In genomic region chr14:26941521-26941920, GRCh38 we compare ENCODE assay signal across 30 cellular contexts.
"Had no signal": no experiment of that assay in that cellular context is flagged by ENCODE, and none has a peak within 500 bp of the region (broad histone marks: within the 10 kb centered on the region; RNA-seq: fewer than 3 reads in every experiment).

No MANE protein-coding gene starts in this region.

- ATAC-seq: activated T-cell treated with anti-CD3 and anti-CD28 coated beads, Interleukin-2, amount 50 U/mL, for 72 hours; esophagus mucosa; T-helper 17 cell had no signal

- FAIRE-seq: astrocyte, bronchial epithelial cell, frontal cortex had no signal

- H3K36me3 ChIP-seq: brain microvascular endothelial cell, WERI-Rb-1 had no signal

- H3K4me3 ChIP-seq: coronary artery, dorsolateral prefrontal cortex had no signal

- DNase-seq: activated CD4-positive, alpha-beta memory T cell treated with anti-CD3 and anti-CD28 coated beads, Interleukin-2, amount 10 ng/mL, durations not matched to agents 7 days and 5 days; activated CD4-positive, alpha-beta T cell treated with anti-CD3 and anti-CD28 coated beads for 1 hour; activated CD4-positive, alpha-beta T cell treated with anti-CD3 and anti-CD28 coated beads for 4 hours; activated CD4-positive, alpha-beta T cell treated with anti-CD3 and anti-CD28 coated beads, Interleukin-2, amount 10 ng/mL, durations not matched to agents 7 days and 5 days; activated CD4-positive, alpha-beta T cell treated with anti-CD3 and anti-CD28 coated beads, Interleukin-2, amount 50 U/mL, for 4 hours; activated CD4-positive, CD25-positive, alpha-beta regulatory T cell; activated CD8-positive, alpha-beta memory T cell treated with anti-CD3 and anti-CD28 coated beads, Interleukin-2, amount 50 U/mL, for 48 hours; activated gamma-delta T cell; activated naive CD4-positive, alpha-beta T cell; activated naive CD4-positive, alpha-beta T cell treated with anti-CD3 and anti-CD28 coated beads, Interleukin-2, amount 50 U/mL, for 16 hours; activated T-cell treated with anti-CD3 and anti-CD28 coated beads for 4 hours; activated T-cell treated with anti-CD3 and anti-CD28 coated beads, Interleukin-2, amount 50 U/mL, for 24 hours; activated T-cell treated with anti-CD3 and anti-CD28 coated beads, Interleukin-2, amount 50 U/mL, for 72 hours; amniotic stem cell; anterior cingulate cortex; brain microvascular endothelial cell; dorsolateral prefrontal cortex; effector memory CD4-positive, alpha-beta T cell; endodermal cell; foreskin fibroblast; head of caudate nucleus; T-helper 1 cell; T-helper 17 cell; T1000; WERI-Rb-1 had no signal

- H3K27me3 ChIP-seq: brain microvascular endothelial cell, dorsolateral prefrontal cortex had no signal

- H3K27ac ChIP-seq: brain microvascular endothelial cell, coronary artery, dorsolateral prefrontal cortex, WERI-Rb-1 had no signal
